15 cellular contexts compared by ENCODE assay signal in the genomic region with DNA sequence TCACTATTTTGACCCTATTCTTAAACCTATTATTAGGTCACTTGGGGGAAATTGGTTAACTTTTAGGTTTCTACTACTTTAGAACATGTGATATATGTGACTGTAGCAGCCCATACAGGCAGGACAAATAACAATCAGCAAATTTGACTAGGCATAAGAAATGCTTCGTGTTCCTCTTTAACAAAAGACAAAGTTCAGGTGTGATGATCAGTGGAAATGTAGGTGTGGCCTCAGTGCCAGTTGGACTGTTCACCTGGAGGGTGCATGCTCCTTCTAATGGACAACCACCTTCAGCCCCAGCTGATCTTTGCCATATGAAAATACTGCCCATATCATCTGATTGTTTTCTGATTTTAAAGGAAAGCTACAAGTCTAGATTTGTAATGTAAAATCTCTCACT. TPM values are rescaled to one million over a fixed set of nuclear protein-coding genes. Genes with fewer than 3 reads are reported as not detected.
DNase-seq lines count a peak whose midpoint lies in the region; ATAC-seq, FAIRE-seq and TF ChIP-seq lines count a peak whose summit lies in the region.
"Had no signal": no experiment of that assay in that cellular context is flagged by ENCODE, and none has a peak within 500 bp of the region (broad histone marks: within the 10 kb centered on the region; RNA-seq: fewer than 3 reads in every experiment).

No MANE protein-coding gene starts in this region.

- H3K4me1 ChIP-seq in cardiac muscle cell (ENCODE audit: low read depth) (peaks cover 48% of the 10 kb centered on the region), heart left ventricle (peaks cover 0 to 12% (median 5%) of the 10 kb centered on the region in 12 donors)
- peaks cover 3 to 31% of the 10 kb centered on the region in 2 donors for H3K4me1 ChIP-seq in naive thymus-derived CD4-positive, alpha-beta T cell (ENCODE audit: control insufficient read depth in 2 of 2, insufficient read depth in 2 of 2, low read length in 2 of 2)

- no peaks in the 10 kb centered on the region for H3K27me3 ChIP-seq in cardiac muscle cell
- no peaks in the 10 kb centered on the region for H3K27me3 ChIP-seq in heart left ventricle
- H3K27me3 ChIP-seq in naive thymus-derived CD4-positive, alpha-beta T cell (ENCODE audit: control insufficient read depth in 2 of 2, insufficient read depth in 2 of 2, low read length in 2 of 2), result no peaks in the 10 kb centered on the region

- H3K27me3 Mint-ChIP-seq in brain, result peaks cover 4% of the 10 kb centered on the region
- no peaks in the 10 kb centered on the region for H3K27me3 Mint-ChIP-seq in naive thymus-derived CD4-positive, alpha-beta T cell
- H3K27me3 Mint-ChIP-seq: CD8-positive, alpha-beta memory T cell; IgD-negative memory B cell had no signal

- peaks cover 75% of the 10 kb centered on the region for H3K4me1 Mint-ChIP-seq in brain
- H3K4me1 Mint-ChIP-seq in naive thymus-derived CD4-positive, alpha-beta T cell, result peaks cover 16 to 87% (median 72%) of the 10 kb centered on the region in 7 donors

- ATAC-seq in heart left ventricle, result no peak
- ATAC-seq in naive thymus-derived CD4-positive, alpha-beta T cell, result no peak

- H3K4me3 ChIP-seq in cardiac muscle cell (peak overlapping the region; percentile 19), heart left ventricle (no peak overlapping the region)
- H3K4me3 ChIP-seq in naive thymus-derived CD4-positive, alpha-beta T cell (ENCODE audit: low read length), result no peak overlapping the region

- no peak for DNase-seq in cardiac muscle cell (ENCODE audit: low read depth in 1 of 2, low spot score in 1 of 2)
- DNase-seq in heart left ventricle, result no peak
- DNase-seq in naive thymus-derived CD4-positive, alpha-beta T cell, result no peak
- no peak for DNase-seq in HuH-7 (ENCODE audit: low spot score)
- DNase-seq in SHP77 (lab: John Stamatoyannopoulos, UW), result no peak
- DNase-seq in H54 (ENCODE audit: insufficient read length, low spot score), result no peak
- DNase-seq: Caco-2; CD8-positive, alpha-beta memory T cell; DND-41; GDM1; H9 had no signal

- CTCF ChIA-PET in naive thymus-derived CD4-positive, alpha-beta T cell (lab: Charles Lee), result interaction anchor here (0.6 to 1.2 kb wide), 2 partner anchors 79 to 133 kb away, joined by 3 read pairs; no protein-coding TSS in a partner anchor

- FAIRE-seq in H54 (lab: Jason Lieb, UNC), result no peak

- TF ChIP-seq CTCF in cardiac muscle cell (IDR thresholded peaks at IDR 0.05; ENCODE audit: low read depth, low read length), result no peak
- TF ChIP-seq CTCF in heart left ventricle (IDR thresholded peaks at IDR 0.05), result no peak
- TF ChIP-seq CTCF in brain (conservative IDR thresholded peaks at IDR 0.05), result no peak

- H3K9me3 ChIP-seq in cardiac muscle cell (ENCODE audit: low read depth) (no peaks in the 10 kb centered on the region), heart left ventricle (no peaks in the 10 kb centered on the region)
- H3K9me3 ChIP-seq in naive thymus-derived CD4-positive, alpha-beta T cell (ENCODE audit: control insufficient read depth in 2 of 3, low read length in 3 of 3), result no peaks in the 10 kb centered on the region
- H3K9me3 ChIP-seq: Caco-2 had no signal

- H3K27ac ChIP-seq in cardiac muscle cell, result peak overlapping the region; percentile 94
- no peak overlapping the region for H3K27ac ChIP-seq in heart left ventricle
- no peak overlapping the region for H3K27ac ChIP-seq in naive thymus-derived CD4-positive, alpha-beta T cell (ENCODE audit: low read depth, low read length)
- H3K27ac ChIP-seq: 22Rv1 had no signal

- peak overlapping the region in 4 of 5 experiments; percentile 46 to 64 (median 51) for H3K4me3 Mint-ChIP-seq in brain
- H3K4me3 Mint-ChIP-seq in naive thymus-derived CD4-positive, alpha-beta T cell, result peak overlapping the region in 1 of 10 donors; percentile 13
- H3K4me3 Mint-ChIP-seq: CD14-positive monocyte; CD8-positive, alpha-beta memory T cell; H9; IgD-negative memory B cell had no signal

- POLR2A ChIA-PET in naive thymus-derived CD4-positive, alpha-beta T cell (lab: Charles Lee), result no interaction called here

- H3K9me3 Mint-ChIP-seq in brain, result peaks cover 0 to 16% (median 0%) of the 10 kb centered on the region in 5 experiments
- H3K9me3 Mint-ChIP-seq in naive thymus-derived CD4-positive, alpha-beta T cell, result no peaks in the 10 kb centered on the region
- H3K9me3 Mint-ChIP-seq: CD14-positive monocyte; CD8-positive, alpha-beta memory T cell; H9; IgD-negative memory B cell had no signal

- TF ChIP-seq POLR2A in heart left ventricle (IDR thresholded peaks at IDR 0.05) (no peak), H54 (IDR thresholded peaks at IDR 0.05; ENCODE audit: low read depth, low read length) (no peak)

- WGBS in heart left ventricle, 4 donors, result 88 to 95% (median 91%) methylated on average over 1 of the region's 1 CpG

- H3K36me3 Mint-ChIP-seq in brain, result peaks cover 91% of the 10 kb centered on the region
- H3K36me3 Mint-ChIP-seq in naive thymus-derived CD4-positive, alpha-beta T cell, result peaks cover 0 to 54% (median 37%) of the 10 kb centered on the region in 5 donors

- H3K36me3 ChIP-seq in cardiac muscle cell (peaks cover 50% of the 10 kb centered on the region), heart left ventricle (peaks cover 0 to 55% (median 40%) of the 10 kb centered on the region in 9 donors)
- H3K36me3 ChIP-seq in naive thymus-derived CD4-positive, alpha-beta T cell (ENCODE audit: control insufficient read depth in 2 of 3, insufficient read depth in 3 of 3, low read length in 3 of 3), result peaks cover 0 to 42% (median 7%) of the 10 kb centered on the region in 3 experiments

- H3K27ac Mint-ChIP-seq in brain, result no peak overlapping the region
- peak overlapping the region in 5 of 9 donors; percentile 21 to 67 (median 46) for H3K27ac Mint-ChIP-seq in naive thymus-derived CD4-positive, alpha-beta T cell
- H3K27ac Mint-ChIP-seq: CD14-positive monocyte; CD8-positive, alpha-beta memory T cell; IgD-negative memory B cell had no signal

- intact Hi-C loops in heart left ventricle (cut with DNase I), result no loop called here
- intact Hi-C loops in naive thymus-derived CD4-positive, alpha-beta T cell (cut with micrococcal nuclease), result loop anchor here in 1 of 2 donors (2.0 kb wide), 1 partner anchor 15 kb away; no protein-coding TSS in a partner anchor

RNA-seq across cellular contexts. Expression of a gene that starts 6.4 kb away (rescaled TPM):
- total RNA-seq in cardiac muscle cell (619 and 1,005 TPM in 2 replicates), heart left ventricle (10 to 100 TPM; 27.2 to 69.0 (median 53.2) TPM)
- polyA plus RNA-seq in cardiac muscle cell (383 and 432 TPM in 2 replicates), heart left ventricle (10 to 100 TPM in 1 of 2 donors, 1 to 10 TPM in 1; 6.7 to 15.3 TPM), brain (ENCODE audit: insufficient read depth, low read depth, low replicate concordance) (7.3 TPM)
- total RNA-seq in naive thymus-derived CD4-positive, alpha-beta T cell, result 10 to 100 TPM; 56.0 to 70.6 (median 66.6) TPM
- 10 to 100 TPM; 65.6 to 79.8 TPM for polyA plus RNA-seq in naive thymus-derived CD4-positive, alpha-beta T cell

Comparison
In these comparisons a context has a peak if more than half of its experiments do, and no peak if none do; other contexts are left out.
1. H3K27ac Mint-ChIP-seq: peak in naive thymus-derived CD4-positive, alpha-beta T cell (5 of 9); none in brain (0 of 5).